ENCODE assay signal across 10 cellular contexts in the genomic region with DNA sequence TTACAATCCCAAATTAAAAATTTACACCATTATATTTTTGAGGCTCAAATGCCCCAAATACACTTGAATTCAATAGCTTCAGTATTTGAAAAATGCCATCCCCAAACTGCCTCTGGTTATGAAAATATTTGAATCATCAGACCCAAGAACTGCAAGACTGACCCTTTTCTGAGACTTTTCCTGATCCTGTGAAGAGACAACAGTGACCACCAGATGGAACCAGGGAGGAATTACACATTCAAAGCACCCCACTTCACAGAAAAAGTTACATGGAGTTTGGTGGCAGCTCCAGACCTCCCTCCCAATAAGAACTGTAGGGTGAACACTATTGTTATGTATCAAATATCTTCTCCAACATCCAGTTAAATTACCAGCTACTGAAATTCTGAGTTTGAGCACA. TPM values are rescaled to one million over a fixed set of nuclear protein-coding genes. Genes with fewer than 3 reads are reported as not detected.
DNase-seq lines count a peak whose midpoint lies in the region; ATAC-seq, FAIRE-seq and TF ChIP-seq lines count a peak whose summit lies in the region.
"Had no signal": no experiment of that assay in that cellular context is flagged by ENCODE, and none has a peak within 500 bp of the region (broad histone marks: within the 10 kb centered on the region; RNA-seq: fewer than 3 reads in every experiment).

No MANE protein-coding gene starts in this region.

- no peak for TF ChIP-seq POLR2A in GM12891 (IDR thresholded peaks at IDR 0.05; ENCODE audit: low read depth, low read length)

- no peaks in the 10 kb centered on the region for H3K9me3 Mint-ChIP-seq in neural crest cell

- H3K27me3 Mint-ChIP-seq in neural crest cell (ENCODE audit: low read depth) = no peaks in the 10 kb centered on the region

- no peak overlapping the region for H3K27ac Mint-ChIP-seq in neural crest cell (ENCODE audit: unreplicated experiment)

- H3K4me3 ChIP-seq in LNCaP clone FGC (ENCODE audit: low read depth, low read length) = no peak overlapping the region

- TF ChIP-seq CTCF in LNCaP clone FGC (IDR thresholded peaks at IDR 0.05; ENCODE audit: control insufficient read depth, extremely low read depth, insufficient read depth) = 0 out of 2 replicates have a peak, but pooled peaks have one; percentile 6
- peak; percentile 46 for TF ChIP-seq CTCF in neural crest cell (conservative IDR thresholded peaks at IDR 0.05)

- H3K36me3 Mint-ChIP-seq in neural crest cell (ENCODE audit: low read depth) = peaks cover 20% of the 10 kb centered on the region

- FAIRE-seq in GM12891 (lab: Jason Lieb, UNC) = no peak

- no peak for ATAC-seq in GM21381 (IDR thresholded peaks at IDR 0.05; ENCODE audit: unreplicated experiment)

- H3K4me1 Mint-ChIP-seq in neural crest cell = peaks cover 4% of the 10 kb centered on the region

- DNase-seq in DMS 273 (lab: John Stamatoyannopoulos, UW; ENCODE audit: unreplicated experiment) (peak; percentile 9), DMS 273 treated with DMSO at 0.1 percent for 48 hours (lab: John Stamatoyannopoulos, UW) (no peak), LNCaP clone FGC (ENCODE audit: low read depth) (no peak), dermis blood vessel endothelial cell (peak; percentile 53), neural crest cell (ENCODE audit: low read depth, low spot score) (no peak), COR-L47 (lab: John Stamatoyannopoulos, UW) (no peak), GM12891 (ENCODE audit: insufficient read length, low spot score) (no peak)
- DNase-seq: activated CD4-positive, alpha-beta T cell treated with anti-CD3 and anti-CD28 coated beads for 4 hours; anterior cingulate cortex had no signal

- no peak overlapping the region for H3K4me3 Mint-ChIP-seq in neural crest cell

TF ChIP-seq in GM12891, 5 proteins besides CTCF, POLR2A, EP300 and RAD21:
- TF ChIP-seq SPI1 (IDR thresholded peaks at IDR 0.05; ENCODE audit: low read depth, low read length) (no peak), TAF1 (IDR thresholded peaks at IDR 0.05; ENCODE audit: low read depth, low read length) (no peak), POLR2AphosphoS5 (IDR thresholded peaks at IDR 0.05; ENCODE audit: low read depth, low read length) (no peak), POU2F2 (IDR thresholded peaks at IDR 0.05; ENCODE audit: low read depth, low read length) (no peak), PAX5 (IDR thresholded peaks at IDR 0.05; ENCODE audit: insufficient read depth, low read length, severe bottlenecking) (no peak)

RNA-seq across cellular contexts. Expression of gene SCD5, which starts 44.0 kb away (rescaled TPM):
- 55.6 and 60.1 TPM in 2 replicates for total RNA-seq in dermis blood vessel endothelial cell
- 39.5 and 40.7 TPM in 2 replicates for total RNA-seq in neural crest cell
- polyA plus RNA-seq in GM12891 (2012; ENCODE audit: low read depth, missing spikeins) = 0.09 TPM

RNA-seq across cellular contexts. Expression of gene SEC31A, which starts 48.4 kb away (rescaled TPM):
- total RNA-seq in dermis blood vessel endothelial cell = 246 and 316 TPM in 2 replicates
- 137 and 166 TPM in 2 replicates for total RNA-seq in neural crest cell
- polyA plus RNA-seq in GM12891 (2012; ENCODE audit: low read depth, missing spikeins) = 96.3 TPM

RNA-seq across cellular contexts. Expression of gene THAP9, which starts 57.9 kb away (rescaled TPM):
- 7.7 and 7.8 TPM in 2 replicates for total RNA-seq in dermis blood vessel endothelial cell
- total RNA-seq in neural crest cell = 11.6 and 11.7 TPM in 2 replicates
- polyA plus RNA-seq in GM12891 (2012; ENCODE audit: low read depth, missing spikeins) = 2.4 TPM

Comparison
In these comparisons a context has a peak if more than half of its experiments do, and no peak if none do; other contexts are left out.
1. DNase-seq: peak in DMS 273 (single experiment) and dermis blood vessel endothelial cell (single experiment); none in DMS 273 treated with DMSO at 0.1 percent for 48 hours (single experiment), LNCaP clone FGC (single experiment), neural crest cell (single experiment), COR-L47 (single experiment) and GM12891 (single experiment).